In the genomic region with DNA sequence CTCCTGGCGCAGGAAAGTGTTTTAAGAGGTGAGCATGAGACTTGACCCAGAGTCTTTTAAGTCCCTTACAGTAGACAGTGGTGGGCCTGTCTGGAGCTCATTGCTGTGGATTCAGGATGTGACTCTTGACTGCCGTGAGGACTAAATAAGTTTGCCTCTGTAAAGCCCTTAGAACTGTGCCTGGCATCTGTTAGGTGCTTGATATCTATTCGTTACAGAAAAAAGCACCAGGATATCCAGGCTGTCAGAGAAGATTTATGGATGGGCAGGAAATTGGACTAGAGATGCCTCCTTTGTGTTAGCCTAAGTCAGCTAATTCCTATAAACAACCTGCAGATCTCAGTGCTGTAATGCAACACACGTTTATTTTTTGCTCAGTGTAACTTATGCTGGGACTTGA, we compare ENCODE assay signal across 19 cellular contexts. TPM values are rescaled to one million over a fixed set of nuclear protein-coding genes. Genes with fewer than 3 reads are reported as not detected.
DNase-seq lines count a peak whose midpoint lies in the region; ATAC-seq and TF ChIP-seq lines count a peak whose summit lies in the region.
"Had no signal": no experiment of that assay in that cellular context is flagged by ENCODE, and none has a peak within 500 bp of the region (broad histone marks: within the 10 kb centered on the region; RNA-seq: fewer than 3 reads in every experiment).

No MANE protein-coding gene starts in this region.

- no peak overlapping the region for H4K8ac ChIP-seq in H9 (replicated peaks; ENCODE audit: insufficient read length, low read depth, low read length)
- no peak overlapping the region for H4K8ac ChIP-seq in mesenchymal stem cell (ENCODE audit: low read length)

- H3K4me3 ChIP-seq in adrenal gland: no peak overlapping the region
- H3K4me3 ChIP-seq in mesenchymal stem cell (ENCODE audit: insufficient read depth in 1 of 2, low read depth in 1 of 2, low read length in 2 of 2): no peak overlapping the region
- H3K4me3 ChIP-seq in stomach smooth muscle (ENCODE audit: low read length in 2 of 2): peak overlapping the region in 1 of 2 donors; percentile 4
- H3K4me3 ChIP-seq: neural progenitor cell had no signal

- H3T11ph ChIP-seq in H9 (ENCODE audit: low read length): no peak overlapping the region

- peaks cover 0 to 11% (median 5%) of the 10 kb centered on the region in 3 experiments; a peak in 6 of 7 replicates for H3K36me3 Mint-ChIP-seq in H9 (ENCODE audit: insufficient read depth in 1 of 3, low read depth in 3 of 3)
- H3K36me3 Mint-ChIP-seq: neural progenitor cell had no signal

- H4K20me1 ChIP-seq in H9 (ENCODE audit: control insufficient read depth, insufficient read depth, insufficient read length): no peaks in the 10 kb centered on the region

- H3K9me3 ChIP-seq in H9 (ENCODE audit: control insufficient read depth, low read depth, low read length) (no peaks in the 10 kb centered on the region), adrenal gland (replicated peaks in 1 of 3) (no peaks in the 10 kb centered on the region), mesenchymal stem cell (ENCODE audit: control insufficient read depth, low read length) (no peaks in the 10 kb centered on the region), stomach smooth muscle (ENCODE audit: control insufficient read depth in 2 of 2, low read length in 2 of 2) (no peaks in the 10 kb centered on the region)
- H3K9me3 ChIP-seq: SK-N-SH had no signal

- no peak overlapping the region for H4K5ac ChIP-seq in H9 (ENCODE audit: insufficient read length, low read depth, low read length)

- no peaks in the 10 kb centered on the region; the same call in 1 of the 2 replicates for H3K4me1 ChIP-seq in H9 (ENCODE audit: insufficient read depth, low read length)
- peaks cover 25 to 63% of the 10 kb centered on the region in 2 donors for H3K4me1 ChIP-seq in adrenal gland (replicated peaks in 1 of 2)
- peaks cover 41% of the 10 kb centered on the region for H3K4me1 ChIP-seq in mesenchymal stem cell (ENCODE audit: control insufficient read depth, insufficient read depth, low read depth, low read length)
- H3K4me1 ChIP-seq in stomach smooth muscle (ENCODE audit: control insufficient read depth, insufficient read depth, low read length): peaks cover 33% of the 10 kb centered on the region
- H3K4me1 ChIP-seq: neural progenitor cell had no signal

- H3K79me2 ChIP-seq in H9 (ENCODE audit: insufficient read depth, low read length): peaks cover 10% of the 10 kb centered on the region; the same call in 1 of the 2 replicates

- peak overlapping the region in 2 of 3 experiments; percentile 59 to 65; a peak in 1 of 7 replicates for H3K27ac Mint-ChIP-seq in H9
- H3K27ac Mint-ChIP-seq: activated CD8-positive, alpha-beta T cell treated with anti-CD3 and anti-CD28 coated beads, Interleukin-2, amount 10 ng/mL, durations not matched to agents 7 days and 5 days; activated T-cell treated with anti-CD3 and anti-CD28 coated beads, Interleukin-2, amount 50 U/mL, for 72 hours; neural progenitor cell had no signal

- no peak overlapping the region for H3K23ac ChIP-seq in H9 (ENCODE audit: insufficient read length, low read depth, low read length)
- H3K23ac ChIP-seq in mesenchymal stem cell (ENCODE audit: low read length in 2 of 2): no peak overlapping the region

- no peak overlapping the region for H2AFZ ChIP-seq in H9 (ENCODE audit: low read length)
- H2AFZ ChIP-seq in mesenchymal stem cell (ENCODE audit: low read depth, low read length): no peak overlapping the region
- H2AFZ ChIP-seq: neural progenitor cell had no signal

- H2BK120ac ChIP-seq in H9 (ENCODE audit: low read depth, low read length, poor library complexity, severe bottlenecking) (no peak overlapping the region), mesenchymal stem cell (ENCODE audit: low read depth, low read length) (no peak overlapping the region)

- H3K27ac ChIP-seq in H9 (ENCODE audit: insufficient read length, low read depth, low read length) (no peak overlapping the region), adrenal gland (peak overlapping the region in 3 of 5 donors; percentile 23 to 62 (median 47)), mesenchymal stem cell (ENCODE audit: low read length, poor library complexity, severe bottlenecking) (no peak overlapping the region), stomach smooth muscle (ENCODE audit: low read length) (peak overlapping the region; percentile 18)
- H3K27ac ChIP-seq: HL-60, neural progenitor cell had no signal

- H3K27me3 ChIP-seq in H9 (ENCODE audit: insufficient read depth, low read length) (no peaks in the 10 kb centered on the region), adrenal gland (no peaks in the 10 kb centered on the region), mesenchymal stem cell (ENCODE audit: control insufficient read depth in 1 of 2, insufficient read depth in 1 of 2, low read length in 2 of 2) (no peaks in the 10 kb centered on the region), stomach smooth muscle (ENCODE audit: control insufficient read depth in 1 of 2, insufficient read depth in 2 of 2, low read length in 2 of 2) (no peaks in the 10 kb centered on the region)
- H3K27me3 ChIP-seq: neural progenitor cell had no signal

- no peaks in the 10 kb centered on the region for H3K27me3 Mint-ChIP-seq in H9 (ENCODE audit: low read depth)
- H3K27me3 Mint-ChIP-seq: CD4-positive, CD25-positive, alpha-beta regulatory T cell had no signal

- no peak overlapping the region for H3K14ac ChIP-seq in H9 (ENCODE audit: insufficient read depth, low read length)
- no peak overlapping the region for H3K14ac ChIP-seq in mesenchymal stem cell (ENCODE audit: low read length in 2 of 2)

- H3K79me1 ChIP-seq in H9 (ENCODE audit: insufficient read depth, low read depth, low read length, poor library complexity, severe bottlenecking): no peaks in the 10 kb centered on the region
- peaks cover 30% of the 10 kb centered on the region for H3K79me1 ChIP-seq in mesenchymal stem cell (replicated peaks; ENCODE audit: low read length, poor library complexity, severe bottlenecking)

- H3K4me3 Mint-ChIP-seq in H9: no peak overlapping the region
- H3K4me3 Mint-ChIP-seq: activated CD8-positive, alpha-beta T cell treated with anti-CD3 and anti-CD28 coated beads, Interleukin-2, amount 10 ng/mL, durations not matched to agents 7 days and 5 days; activated T-cell treated with anti-CD3 and anti-CD28 coated beads, Interleukin-2, amount 50 U/mL, for 72 hours; neural progenitor cell had no signal

- no peak overlapping the region for H3K4ac ChIP-seq in H9 (ENCODE audit: low read depth, low read length)
- H3K4ac ChIP-seq in mesenchymal stem cell (ENCODE audit: low read depth in 1 of 2, low read length in 2 of 2): no peak overlapping the region

- H3K9me3 Mint-ChIP-seq in H9: no peaks in the 10 kb centered on the region
- H3K9me3 Mint-ChIP-seq: activated naive CD4-positive, alpha-beta T cell treated with anti-CD3 and anti-CD28 coated beads, Interleukin-2, amount 50 U/mL, for 72 hours; activated T-cell treated with anti-CD3 and anti-CD28 coated beads, Interleukin-2, amount 50 U/mL, for 72 hours; neural progenitor cell had no signal

- H2BK20ac ChIP-seq in H9 (ENCODE audit: low read depth, low read length, poor library complexity, severe bottlenecking): no peak overlapping the region

- H3K36me3 ChIP-seq in adrenal gland (replicated peaks in 1 of 2) (no peaks in the 10 kb centered on the region), mesenchymal stem cell (ENCODE audit: control insufficient read depth in 1 of 2, insufficient read depth in 2 of 2, low read depth in 1 of 2, low read length in 2 of 2) (peaks cover 26 to 43% of the 10 kb centered on the region in 2 experiments), stomach smooth muscle (ENCODE audit: control insufficient read depth in 2 of 2, insufficient read depth in 2 of 2, low read length in 2 of 2) (peaks cover 0 to 2% of the 10 kb centered on the region in 2 donors)
- H3K36me3 ChIP-seq: neural progenitor cell had no signal

- no peak for ATAC-seq in GM21825 (IDR thresholded peaks at IDR 0.05; ENCODE audit: unreplicated experiment)
- ATAC-seq: activated CD4-positive, CD25-positive, alpha-beta regulatory T cell treated with anti-CD3 and anti-CD28 coated beads, Interleukin-2, amount 50 U/mL, for 24 hours; activated CD8-positive, alpha-beta T cell treated with anti-CD3 and anti-CD28 coated beads, Interleukin-2, amount 10 ng/mL, durations not matched to agents 7 days and 5 days; activated naive CD4-positive, alpha-beta T cell treated with anti-CD3 and anti-CD28 coated beads, Interleukin-2, amount 50 U/mL, for 72 hours; activated T-cell treated with anti-CD3 and anti-CD28 coated beads, Interleukin-2, amount 50 U/mL, for 72 hours had no signal

- H2BK12ac ChIP-seq in H9 (ENCODE audit: insufficient read length, low read depth, low read length) (no peak overlapping the region), mesenchymal stem cell (ENCODE audit: low read length in 2 of 2) (no peak overlapping the region)

- H2BK15ac ChIP-seq in H9 (ENCODE audit: low read depth, low read length) (no peak overlapping the region), mesenchymal stem cell (ENCODE audit: low read depth, poor library complexity, severe bottlenecking) (no peak overlapping the region)

- H2AK5ac ChIP-seq in H9 (ENCODE audit: insufficient read length, low read length) (no peak overlapping the region), mesenchymal stem cell (ENCODE audit: low read length, severe bottlenecking) (peak overlapping the region; percentile 21)

- TF ChIP-seq CTCF in H9 (conservative IDR thresholded peaks at IDR 0.05) (no peak), adrenal gland (IDR thresholded peaks at IDR 0.05) (no peak)

- DNase-seq in H9 (no peak), adrenal gland (peak in 1 of 7 donors; percentile 8), mesenchymal stem cell (peak; percentile 32), D341Med (ENCODE audit: low spot score) (no peak), GDM1 (lab: John Stamatoyannopoulos, UW) (no peak)
- DNase-seq: activated CD8-positive, alpha-beta T cell treated with anti-CD3 and anti-CD28 coated beads, Interleukin-2, amount 10 ng/mL, durations not matched to agents 7 days and 5 days; activated T-cell treated with anti-CD3 and anti-CD28 coated beads, Interleukin-2, amount 50 U/mL, for 72 hours; CD4-positive, CD25-positive, alpha-beta regulatory T cell; midbrain; MV-4-11; NCI-H187 treated with DMSO at 0.1 percent for 48 hours; NCI-H446; SK-N-SH had no signal

- H3K4me2 ChIP-seq in H9 (ENCODE audit: insufficient read depth, insufficient read length, low read length) (no peak overlapping the region), mesenchymal stem cell (ENCODE audit: low read length, poor library complexity, severe bottlenecking) (no peak overlapping the region)
- H3K4me2 ChIP-seq: neural progenitor cell, SK-N-SH had no signal

- WGBS in H9 (ENCODE audit: extremely low coverage, insufficient read length, low lambda C conversion rate): no CpG with 5 or more reads among the region's 4 CpGs
- WGBS in adrenal gland, 4 donors: 37 to 56% (median 44%) methylated on average over 4 of the region's 4 CpGs
- 27% methylated on average over 4 of the region's 4 CpGs for WGBS in mesenchymal stem cell

- H2BK5ac ChIP-seq in H9 (ENCODE audit: insufficient read length, low read length): no peak overlapping the region
- H2BK5ac ChIP-seq in mesenchymal stem cell (ENCODE audit: low read depth, low read length, poor library complexity, severe bottlenecking): no peak overlapping the region

- H3K23me2 ChIP-seq in H9 (ENCODE audit: insufficient read length, low read depth, low read length, poor library complexity, severe bottlenecking): no peaks in the 10 kb centered on the region

- H4K91ac ChIP-seq in H9 (ENCODE audit: insufficient read length, low read depth, low read length) (no peak overlapping the region), mesenchymal stem cell (ENCODE audit: low read length) (no peak overlapping the region)

- H3K18ac ChIP-seq in H9 (ENCODE audit: insufficient read length, low read depth, low read length) (no peak overlapping the region), mesenchymal stem cell (ENCODE audit: low read depth in 1 of 2, low read length in 2 of 2) (no peak overlapping the region)

- intact Hi-C loops in adrenal gland (cut with DNase I): no loop called here

- no peak overlapping the region for H3K56ac ChIP-seq in H9 (ENCODE audit: insufficient read length, low read depth, low read length)

- TF ChIP-seq POLR2A in adrenal gland (IDR thresholded peaks at IDR 0.05): no peak

- no peak overlapping the region for H3K9ac ChIP-seq in H9 (ENCODE audit: extremely low read depth, insufficient read length, low read length)
- H3K9ac ChIP-seq in mesenchymal stem cell (ENCODE audit: low read length): no peak overlapping the region
- H3K9ac ChIP-seq in stomach smooth muscle (ENCODE audit: low read length in 2 of 2): no peak overlapping the region
- H3K9ac ChIP-seq: neural progenitor cell, SK-N-SH had no signal

- peaks cover 26 to 36% of the 10 kb centered on the region in 2 experiments for H3K4me1 Mint-ChIP-seq in H9

RNA-seq across cellular contexts. Expression of a gene that starts 12.6 kb away (rescaled TPM):
- total RNA-seq in H9 (2021) (74.2 and 77.0 TPM in 2 replicates), adrenal gland (100 to 1,000 TPM; 108 to 410 (median 254) TPM)
- polyA plus RNA-seq in adrenal gland: 100 to 1,000 TPM in 2 of 3 donors, 10 to 100 TPM in 1; 71.9 to 450 (median 103) TPM
- 143 TPM for polyA plus RNA-seq in mesenchymal stem cell (2013, experiment 1 of 2)
- 140 TPM for polyA plus RNA-seq in mesenchymal stem cell (2013, experiment 2 of 2)

Comparison
In these comparisons a context has a peak if more than half of its experiments do, and no peak if none do; other contexts are left out.
1. H3K27ac ChIP-seq: peak in adrenal gland (3 of 5) and stomach smooth muscle (single experiment); none in H9 (single experiment) and mesenchymal stem cell (single experiment).